Comparison of ENCODE assay signal across 22 cellular contexts in genomic region chr20:46899619-46900018, GRCh38. TPM values are rescaled to one million over a fixed set of nuclear protein-coding genes. Genes with fewer than 3 reads are reported as not detected.
DNase-seq lines count a peak whose midpoint lies in the region; ATAC-seq and TF ChIP-seq lines count a peak whose summit lies in the region.
"Had no signal": no experiment of that assay in that cellular context is flagged by ENCODE, and none has a peak within 500 bp of the region (broad histone marks: within the 10 kb centered on the region; RNA-seq: fewer than 3 reads in every experiment).

No MANE protein-coding gene starts in this region.

- no peaks in the 10 kb centered on the region for H3K36me3 Mint-ChIP-seq in IgD-negative memory B cell
- H3K36me3 Mint-ChIP-seq in stimulated activated memory B cell treated with anti-CD40 and anti-IgM and Interleukin-4, amounts not matched to agents 10 μg/mL and 1 μg/mL and 100 μg/mL, for 72 hours, result no peaks in the 10 kb centered on the region
- H3K36me3 Mint-ChIP-seq in CD4-positive, alpha-beta T cell (ENCODE audit: low read depth), result no peaks in the 10 kb centered on the region
- H3K36me3 Mint-ChIP-seq: CD14-positive monocyte had no signal

- POLR2A ChIA-PET in CD4-positive, alpha-beta T cell (lab: Charles Lee), result no interaction called here

- H3K4me3 Mint-ChIP-seq in IgD-negative memory B cell, result peak overlapping the region; percentile 66 to 90 (median 78)
- peak overlapping the region; percentile 62 for H3K4me3 Mint-ChIP-seq in stimulated activated memory B cell treated with anti-CD40 and anti-IgM and Interleukin-4, amounts not matched to agents 10 μg/mL and 1 μg/mL and 100 μg/mL, for 72 hours
- no peak overlapping the region for H3K4me3 Mint-ChIP-seq in CD4-positive, alpha-beta T cell
- H3K4me3 Mint-ChIP-seq: activated CD8-positive, alpha-beta T cell treated with anti-CD3 and anti-CD28 coated beads, Interleukin-2, amount 10 ng/mL, durations not matched to agents 7 days and 5 days; CD14-positive monocyte; T-helper 1 cell treated with Interleukin-12 subunit alpha and Interleukin-12 subunit beta and Interleukin-4 antibody, amounts not matched to agents 30 μg/mL and 1 μg/mL, for 36 hours had no signal

- CTCF ChIA-PET in CD4-positive, alpha-beta T cell (lab: Charles Lee), result no interaction called here

- H3K4me1 ChIP-seq in right cardiac atrium (ENCODE audit: control insufficient read depth, insufficient read depth, low read length), result no peaks in the 10 kb centered on the region
- H3K4me1 ChIP-seq in BE2C, result no peaks in the 10 kb centered on the region
- H3K4me1 ChIP-seq: body of pancreas, lower lobe of right lung had no signal

- no peak for DNase-seq in coronary artery (ENCODE audit: low spot score)
- DNase-seq in right cardiac atrium, result peak; percentile 74 to 89 (median 83)
- DNase-seq in BE2C, result no peak
- no peak for DNase-seq in CD4-positive, alpha-beta T cell
- DNase-seq in NCI-H2029 (lab: John Stamatoyannopoulos, UW), result no peak
- DNase-seq: activated CD4-positive, alpha-beta T cell treated with anti-CD3 and anti-CD28 coated beads for 1 hour; activated CD8-positive, alpha-beta T cell treated with anti-CD3 and anti-CD28 coated beads, Interleukin-2, amount 10 ng/mL, durations not matched to agents 7 days and 5 days; activated gamma-delta T cell; body of pancreas; effector memory CD4-positive, alpha-beta T cell; lower lobe of right lung; NCI-H1417 treated with DMSO at 0.1 percent for 48 hours; stimulated activated CD4-positive, alpha-beta T cell treated with anti-CD3 and anti-CD28 coated beads, Interleukin-1b, Interleukin-23, amount 100 ng/mL, for 48 hours had no signal

- no peaks in the 10 kb centered on the region for H3K36me3 ChIP-seq in BE2C
- H3K36me3 ChIP-seq: lower lobe of right lung had no signal

- peaks cover 5 to 10% (median 8%) of the 10 kb centered on the region in 3 donors for H3K4me1 Mint-ChIP-seq in IgD-negative memory B cell
- no peaks in the 10 kb centered on the region for H3K4me1 Mint-ChIP-seq in stimulated activated memory B cell treated with anti-CD40 and anti-IgM and Interleukin-4, amounts not matched to agents 10 μg/mL and 1 μg/mL and 100 μg/mL, for 72 hours
- no peaks in the 10 kb centered on the region for H3K4me1 Mint-ChIP-seq in CD4-positive, alpha-beta T cell (ENCODE audit: low read depth)

- no peak for TF ChIP-seq CTCF in coronary artery (IDR thresholded peaks at IDR 0.05)
- no peak for TF ChIP-seq CTCF in BE2C (IDR thresholded peaks at IDR 0.05; ENCODE audit: low read depth, low read length)
- TF ChIP-seq CTCF in CD4-positive, alpha-beta T cell (IDR thresholded peaks at IDR 0.05), result no peak

- peaks cover 25% of the 10 kb centered on the region for H3K27me3 Mint-ChIP-seq in IgD-negative memory B cell
- H3K27me3 Mint-ChIP-seq in stimulated activated memory B cell treated with anti-CD40 and anti-IgM and Interleukin-4, amounts not matched to agents 10 μg/mL and 1 μg/mL and 100 μg/mL, for 72 hours, result peaks cover 35% of the 10 kb centered on the region
- H3K27me3 Mint-ChIP-seq in CD4-positive, alpha-beta T cell, result peaks cover 56% of the 10 kb centered on the region

- H3K27me3 ChIP-seq in right cardiac atrium (ENCODE audit: control insufficient read depth, insufficient read depth) (no peaks in the 10 kb centered on the region), BE2C (peaks cover 82% of the 10 kb centered on the region)
- H3K27me3 ChIP-seq in CD4-positive, alpha-beta T cell (ENCODE audit: control insufficient read depth, insufficient read depth, low read length), result peaks cover 36% of the 10 kb centered on the region
- H3K27me3 ChIP-seq: body of pancreas had no signal

- intact Hi-C loops in right cardiac atrium (cut with DNase I), result no loop called here
- intact Hi-C loops in CD4-positive, alpha-beta T cell (cut with DNase I, micrococcal nuclease), result no loop called here

- peak; percentile 76 to 82 for ATAC-seq in right cardiac atrium
- no peak for ATAC-seq in stimulated activated memory B cell treated with anti-CD40 and anti-IgM and Interleukin-4, amounts not matched to agents 10 μg/mL and 1 μg/mL and 100 μg/mL, for 72 hours
- no peak for ATAC-seq in CD4-positive, alpha-beta T cell (ENCODE audit: poor library complexity)
- no peak for ATAC-seq in HG03432 (IDR thresholded peaks at IDR 0.05; ENCODE audit: unreplicated experiment)
- ATAC-seq: activated CD8-positive, alpha-beta T cell treated with anti-CD3 and anti-CD28 coated beads, Interleukin-2, amount 10 ng/mL, durations not matched to agents 7 days and 5 days; body of pancreas had no signal

- 21% methylated on average over 11 of the region's 11 CpGs for WGBS in right cardiac atrium

- H3K27ac Mint-ChIP-seq in IgD-negative memory B cell, result peak overlapping the region; percentile 69 to 74 (median 74)
- peak overlapping the region; percentile 61 for H3K27ac Mint-ChIP-seq in stimulated activated memory B cell treated with anti-CD40 and anti-IgM and Interleukin-4, amounts not matched to agents 10 μg/mL and 1 μg/mL and 100 μg/mL, for 72 hours
- no peak overlapping the region for H3K27ac Mint-ChIP-seq in CD4-positive, alpha-beta T cell
- H3K27ac Mint-ChIP-seq: activated CD8-positive, alpha-beta T cell treated with anti-CD3 and anti-CD28 coated beads, Interleukin-2, amount 10 ng/mL, durations not matched to agents 7 days and 5 days; CD14-positive monocyte; T-helper 1 cell treated with Interleukin-12 subunit alpha and Interleukin-12 subunit beta and Interleukin-4 antibody, amounts not matched to agents 30 μg/mL and 1 μg/mL, for 36 hours had no signal

- H3K9me3 Mint-ChIP-seq in IgD-negative memory B cell, result no peaks in the 10 kb centered on the region
- H3K9me3 Mint-ChIP-seq in stimulated activated memory B cell treated with anti-CD40 and anti-IgM and Interleukin-4, amounts not matched to agents 10 μg/mL and 1 μg/mL and 100 μg/mL, for 72 hours, result no peaks in the 10 kb centered on the region
- H3K9me3 Mint-ChIP-seq in CD4-positive, alpha-beta T cell, result no peaks in the 10 kb centered on the region
- H3K9me3 Mint-ChIP-seq: T-helper 1 cell treated with Interleukin-12 subunit alpha and Interleukin-12 subunit beta and Interleukin-4 antibody, amounts not matched to agents 30 μg/mL and 1 μg/mL, for 36 hours had no signal

- H3K27ac ChIP-seq in coronary artery (peak overlapping the region; percentile 34 to 59), right cardiac atrium (ENCODE audit: low read length) (peak overlapping the region; percentile 53)
- no peak overlapping the region for H3K27ac ChIP-seq in CD4-positive, alpha-beta T cell (ENCODE audit: low read depth, low read length)
- H3K27ac ChIP-seq: body of pancreas, lower lobe of right lung had no signal

- H3K4me3 ChIP-seq in coronary artery, result peak overlapping the region; percentile 32
- H3K4me3 ChIP-seq in right cardiac atrium (ENCODE audit: low read length), result no peak overlapping the region
- H3K4me3 ChIP-seq in BE2C (ENCODE audit: low read depth, low read length), result no peak overlapping the region
- H3K4me3 ChIP-seq: body of pancreas, lower lobe of right lung, skin epidermis had no signal

- H3K9me3 ChIP-seq in right cardiac atrium (ENCODE audit: control insufficient read depth, low read length) (no peaks in the 10 kb centered on the region), BE2C (no peaks in the 10 kb centered on the region)
- H3K9me3 ChIP-seq in CD4-positive, alpha-beta T cell (ENCODE audit: control insufficient read depth, low read length), result no peaks in the 10 kb centered on the region
- H3K9me3 ChIP-seq: body of pancreas, lower lobe of right lung had no signal

RNA-seq across cellular contexts. Expression of gene EYA2, which starts 5.0 kb away (rescaled TPM):
- 0.11 TPM for polyA plus RNA-seq in IgD-negative memory B cell
- total RNA-seq in right cardiac atrium, result 1 to 10 TPM; 1.6 to 3.7 (median 3.6) TPM
- polyA plus RNA-seq in right cardiac atrium, result 2.7 TPM
- not detected for polyA plus RNA-seq in BE2C (2012; ENCODE audit: insufficient read depth, insufficient read length, low read depth)
- total RNA-seq in CD4-positive, alpha-beta T cell, result not detected
- total RNA-seq: activated CD8-positive, alpha-beta T cell treated with anti-CD3 and anti-CD28 coated beads, Interleukin-2, amount 10 ng/mL, durations not matched to agents 7 days and 5 days; pulmonary artery endothelial cell; RPMI7951 had no signal
- polyA plus RNA-seq: keratinocyte had no signal

Comparison
In these comparisons a context has a peak if more than half of its experiments do, and no peak if none do; other contexts are left out.
1. DNase-seq: peak in right cardiac atrium (3 of 3); none in coronary artery (single experiment), BE2C (single experiment), CD4-positive, alpha-beta T cell (0 of 10) and NCI-H2029 (single experiment).
2. ATAC-seq: peak in right cardiac atrium (2 of 2); none in stimulated activated memory B cell treated with anti-CD40 and anti-IgM and Interleukin-4, amounts not matched to agents 10 μg/mL and 1 μg/mL and 100 μg/mL, for 72 hours (single experiment), CD4-positive, alpha-beta T cell (single experiment) and HG03432 (single experiment).